ENCODE assay signal across 8 cellular contexts in genomic region chr2:191869178-191869577, GRCh38. TPM values are rescaled to one million over a fixed set of nuclear protein-coding genes. Genes with fewer than 3 reads are reported as not detected.
A peak's percentile ranks its signal among the peaks of the same experiment; 100 is the strongest.
DNase-seq lines count a peak whose midpoint lies in the region; ATAC-seq, FAIRE-seq and TF ChIP-seq lines count a peak whose summit lies in the region.

No MANE protein-coding gene starts in this region.

- no peak for FAIRE-seq in frontal cortex (lab: Jason Lieb, UNC)

- intact Hi-C loops in left colon (cut with DNase I, micrococcal nuclease), result no loop called here

- no peak overlapping the region for H3K4me3 Mint-ChIP-seq in stimulated activated memory B cell treated with anti-CD40 and anti-IgM and Interleukin-4, amounts not matched to agents 10 μg/mL and 1 μg/mL and 100 μg/mL, for 72 hours
- no peak overlapping the region for H3K4me3 Mint-ChIP-seq in chondrocyte (ENCODE audit: unreplicated experiment)

- H3K9me3 Mint-ChIP-seq in stimulated activated memory B cell treated with anti-CD40 and anti-IgM and Interleukin-4, amounts not matched to agents 10 μg/mL and 1 μg/mL and 100 μg/mL, for 72 hours, result no peaks in the 10 kb centered on the region
- H3K9me3 Mint-ChIP-seq in chondrocyte (ENCODE audit: low read depth), result no peaks in the 10 kb centered on the region

- no peak overlapping the region for H3K27ac Mint-ChIP-seq in stimulated activated memory B cell treated with anti-CD40 and anti-IgM and Interleukin-4, amounts not matched to agents 10 μg/mL and 1 μg/mL and 100 μg/mL, for 72 hours
- no peak overlapping the region for H3K27ac Mint-ChIP-seq in chondrocyte (ENCODE audit: unreplicated experiment)

- H3K27me3 Mint-ChIP-seq in stimulated activated memory B cell treated with anti-CD40 and anti-IgM and Interleukin-4, amounts not matched to agents 10 μg/mL and 1 μg/mL and 100 μg/mL, for 72 hours, result peaks cover 22% of the 10 kb centered on the region
- H3K27me3 Mint-ChIP-seq in chondrocyte (ENCODE audit: low read depth), result no peaks in the 10 kb centered on the region

- no peaks in the 10 kb centered on the region for H3K36me3 Mint-ChIP-seq in stimulated activated memory B cell treated with anti-CD40 and anti-IgM and Interleukin-4, amounts not matched to agents 10 μg/mL and 1 μg/mL and 100 μg/mL, for 72 hours
- no peaks in the 10 kb centered on the region for H3K36me3 Mint-ChIP-seq in chondrocyte (ENCODE audit: low read depth)

- peak; percentile 71 for ATAC-seq in HG02798 (IDR thresholded peaks at IDR 0.05; ENCODE audit: poor library complexity, unreplicated experiment)
- peak; percentile 56 for ATAC-seq in left colon
- no peak for ATAC-seq in stimulated activated memory B cell treated with anti-CD40 and anti-IgM and Interleukin-4, amounts not matched to agents 10 μg/mL and 1 μg/mL and 100 μg/mL, for 72 hours

- H3K4me1 Mint-ChIP-seq in stimulated activated memory B cell treated with anti-CD40 and anti-IgM and Interleukin-4, amounts not matched to agents 10 μg/mL and 1 μg/mL and 100 μg/mL, for 72 hours, result no peaks in the 10 kb centered on the region
- H3K4me1 Mint-ChIP-seq in chondrocyte (ENCODE audit: low read depth), result peaks cover 54% of the 10 kb centered on the region

- DNase-seq in DMS79 treated with DMSO at 0.1 percent for 48 hours (lab: John Stamatoyannopoulos, UW) (peak; percentile 19), SHP77 treated with DMSO at 0.1 percent for 48 hours (lab: John Stamatoyannopoulos, UW) (peak; percentile 38), left colon (peak in 1 of 2 donors; percentile 61), frontal cortex (ENCODE audit: low spot score in 2 of 2) (no peak), chondrocyte (ENCODE audit: low spot score) (no peak), T-helper 9 cell (no peak)

- no peak for TF ChIP-seq CTCF in chondrocyte (IDR thresholded peaks at IDR 0.05)

RNA-seq across cellular contexts. Expression of gene CAVIN2, which starts 22.3 kb away (rescaled TPM):
- 10 to 100 TPM in 1 of 2 donors, 1 to 10 TPM in 1; 9.6 to 16.2 TPM for total RNA-seq in left colon
- 3.3 TPM for total RNA-seq in frontal cortex
- 1.8 to 5.7 TPM (median 2.2 TPM) in 3 replicates for total RNA-seq in chondrocyte

Comparison
In these comparisons a context has a peak if more than half of its experiments do, and no peak if none do; other contexts are left out.
1. DNase-seq: peak in DMS79 treated with DMSO at 0.1 percent for 48 hours (single experiment) and SHP77 treated with DMSO at 0.1 percent for 48 hours (single experiment); none in frontal cortex (0 of 2), chondrocyte (single experiment) and T-helper 9 cell (single experiment).